In genomic region chr9:120801441-120801840, GRCh38 we compare ENCODE assay signal across 38 cellular contexts.
"Had no signal": no experiment of that assay in that cellular context is flagged by ENCODE, and none has a peak within 500 bp of the region (broad histone marks: within the 10 kb centered on the region; RNA-seq: fewer than 3 reads in every experiment).

No MANE protein-coding gene starts in this region.

- H3K4me3 ChIP-seq: adrenal gland, ascending aorta, body of pancreas, breast epithelium, cardiac muscle cell had no signal

- H3K27ac ChIP-seq: adrenal gland, ascending aorta, body of pancreas, brain microvascular endothelial cell, breast epithelium, cardiac muscle cell had no signal

- H3K4me3 Mint-ChIP-seq: activated naive CD4-positive, alpha-beta T cell treated with anti-CD3 and anti-CD28 coated beads for 36 hours; activated naive CD4-positive, alpha-beta T cell treated with anti-CD3 and anti-CD28 coated beads, Interleukin-2, amount 10 ng/mL, durations not matched to agents 7 days and 5 days; activated naive CD4-positive, alpha-beta T cell treated with anti-CD3 and anti-CD28 coated beads, Interleukin-2, amount 50 U/mL, for 24 hours; activated naive CD8-positive, alpha-beta T cell; activated naive CD8-positive, alpha-beta T cell treated with anti-CD3 and anti-CD28 coated beads for 36 hours; activated naive CD8-positive, alpha-beta T cell treated with anti-CD3 and anti-CD28 coated beads, Interleukin-2, amount 10 ng/mL, durations not matched to agents 7 days and 5 days; activated naive CD8-positive, alpha-beta T cell treated with anti-CD3 and anti-CD28 coated beads, Interleukin-2, amount 50 U/mL, for 24 hours; activated T-cell treated with anti-CD3 and anti-CD28 coated beads, Interleukin-2, amount 50 U/mL, for 24 hours; activated T-cell treated with anti-CD3 and anti-CD28 coated beads, Interleukin-2, amount 50 U/mL, for 4 hours; activated T-cell treated with anti-CD3 and anti-CD28 coated beads, Interleukin-2, amount 50 U/mL, for 72 hours; activated T-helper 1 cell treated with anti-CD3 and anti-CD28 coated beads, Interleukin-12 subunit alpha, Interleukin-12 subunit beta, Interleukin-2, Interleukin-4 antibody, amounts not matched to agents 30 ng/mL and 10 ng/mL and 1 ng/mL, durations not matched to agents 14 hours and 24 hours and 36 hours; activated T-helper 17 cell treated with anti-CD3 and anti-CD28 coated beads, Interleukin-2, amount 50 U/mL, for 72 hours; brain; central memory CD8-positive, alpha-beta T cell had no signal

- H3K4me1 Mint-ChIP-seq: activated naive CD4-positive, alpha-beta T cell treated with anti-CD3 and anti-CD28 coated beads, Interleukin-2, amount 10 ng/mL, durations not matched to agents 7 days and 5 days; activated naive CD4-positive, alpha-beta T cell treated with anti-CD3 and anti-CD28 coated beads, Interleukin-2, amount 50 U/mL, for 24 hours; activated naive CD8-positive, alpha-beta T cell treated with anti-CD3 and anti-CD28 coated beads for 36 hours; activated naive CD8-positive, alpha-beta T cell treated with anti-CD3 and anti-CD28 coated beads, Interleukin-2, amount 50 U/mL, for 24 hours; activated T-helper 17 cell treated with anti-CD3 and anti-CD28 coated beads, Interleukin-2, amount 50 U/mL, for 72 hours; brain; central memory CD8-positive, alpha-beta T cell had no signal

- H3K27me3 ChIP-seq: adrenal gland, ascending aorta, body of pancreas, brain microvascular endothelial cell, breast epithelium, cardiac muscle cell had no signal

- DNase-seq: activated effector memory CD4-positive, alpha-beta T cell treated with anti-CD3 and anti-CD28 coated beads, Interleukin-2, amount 50 U/mL, for 16 hours; activated effector memory CD4-positive, alpha-beta T cell treated with Interleukin-2 at 50 U/mL for 16 hours; activated gamma-delta T cell; activated gamma-delta T cell treated with Interleukin-2 at 50 U/mL for 16 hours; activated naive CD4-positive, alpha-beta T cell; activated naive CD4-positive, alpha-beta T cell treated with anti-CD3 and anti-CD28 coated beads for 36 hours; activated naive CD4-positive, alpha-beta T cell treated with anti-CD3 and anti-CD28 coated beads, Interleukin-2, amount 10 ng/mL, durations not matched to agents 7 days and 5 days; activated naive CD4-positive, alpha-beta T cell treated with anti-CD3 and anti-CD28 coated beads, Interleukin-2, amount 50 U/mL, for 16 hours; activated naive CD4-positive, alpha-beta T cell treated with Interleukin-2 at 50 U/mL for 16 hours; activated naive CD8-positive, alpha-beta T cell treated with anti-CD3 and anti-CD28 coated beads for 36 hours; activated naive CD8-positive, alpha-beta T cell treated with anti-CD3 and anti-CD28 coated beads, Interleukin-2, amount 10 ng/mL, durations not matched to agents 7 days and 5 days; activated naive CD8-positive, alpha-beta T cell treated with anti-CD3 and anti-CD28 coated beads, Interleukin-2, amount 50 U/mL, for 24 hours; activated T-cell treated with anti-CD3 and anti-CD28 coated beads, Interleukin-2, amount 50 U/mL, for 1 hour; activated T-cell treated with anti-CD3 and anti-CD28 coated beads, Interleukin-2, amount 50 U/mL, for 24 hours; activated T-cell treated with anti-CD3 and anti-CD28 coated beads, Interleukin-2, amount 50 U/mL, for 4 hours; activated T-cell treated with anti-CD3 and anti-CD28 coated beads, Interleukin-2, amount 50 U/mL, for 48 hours; activated T-cell treated with anti-CD3 and anti-CD28 coated beads, Interleukin-2, amount 50 U/mL, for 72 hours; adrenal gland; amniotic stem cell; amygdala; anterior cingulate cortex; aorta; body of pancreas; brain microvascular endothelial cell; caudate nucleus; central memory CD4-positive, alpha-beta T cell; cerebellar nuclear complex had no signal

- H3K9me3 Mint-ChIP-seq: activated T-helper 17 cell treated with anti-CD3 and anti-CD28 coated beads, Interleukin-2, amount 50 U/mL, for 72 hours had no signal

- H3K27me3 Mint-ChIP-seq: activated naive CD4-positive, alpha-beta T cell treated with anti-CD3 and anti-CD28 coated beads, Interleukin-2, amount 10 ng/mL, durations not matched to agents 7 days and 5 days; activated naive CD4-positive, alpha-beta T cell treated with anti-CD3 and anti-CD28 coated beads, Interleukin-2, amount 50 U/mL, for 24 hours; activated naive CD8-positive, alpha-beta T cell; activated naive CD8-positive, alpha-beta T cell treated with anti-CD3 and anti-CD28 coated beads for 36 hours; activated naive CD8-positive, alpha-beta T cell treated with anti-CD3 and anti-CD28 coated beads, Interleukin-2, amount 10 ng/mL, durations not matched to agents 7 days and 5 days; activated naive CD8-positive, alpha-beta T cell treated with anti-CD3 and anti-CD28 coated beads, Interleukin-2, amount 50 U/mL, for 24 hours; activated T-cell treated with anti-CD3 and anti-CD28 coated beads, Interleukin-2, amount 50 U/mL, for 24 hours; activated T-helper 17 cell treated with anti-CD3 and anti-CD28 coated beads, Interleukin-2, amount 50 U/mL, for 72 hours; brain; central memory CD8-positive, alpha-beta T cell had no signal

- H3K9me3 ChIP-seq: adrenal gland, ascending aorta, body of pancreas had no signal

- H3K27ac Mint-ChIP-seq: activated naive CD4-positive, alpha-beta T cell treated with anti-CD3 and anti-CD28 coated beads for 36 hours; activated naive CD4-positive, alpha-beta T cell treated with anti-CD3 and anti-CD28 coated beads, Interleukin-2, amount 10 ng/mL, durations not matched to agents 7 days and 5 days; activated naive CD4-positive, alpha-beta T cell treated with anti-CD3 and anti-CD28 coated beads, Interleukin-2, amount 50 U/mL, for 24 hours; activated naive CD4-positive, alpha-beta T cell treated with anti-CD3 and anti-CD28 coated beads, Interleukin-2, amount 50 U/mL, for 72 hours; activated naive CD8-positive, alpha-beta T cell; activated naive CD8-positive, alpha-beta T cell treated with anti-CD3 and anti-CD28 coated beads for 36 hours; activated naive CD8-positive, alpha-beta T cell treated with anti-CD3 and anti-CD28 coated beads, Interleukin-2, amount 10 ng/mL, durations not matched to agents 7 days and 5 days; activated naive CD8-positive, alpha-beta T cell treated with anti-CD3 and anti-CD28 coated beads, Interleukin-2, amount 50 U/mL, for 24 hours; activated T-cell treated with anti-CD3 and anti-CD28 coated beads, Interleukin-2, amount 50 U/mL, for 24 hours; activated T-cell treated with anti-CD3 and anti-CD28 coated beads, Interleukin-2, amount 50 U/mL, for 72 hours; activated T-helper 1 cell treated with anti-CD3 and anti-CD28 coated beads, Interleukin-12 subunit alpha, Interleukin-12 subunit beta, Interleukin-2, Interleukin-4 antibody, amounts not matched to agents 30 ng/mL and 10 ng/mL and 1 ng/mL, durations not matched to agents 14 hours and 24 hours and 36 hours; activated T-helper 2 cell treated with anti-CD3 and anti-CD28 coated beads, Interferon-gamma antibody, Interleukin-2, Interleukin-4, amounts not matched to agents 10 μg/mL and 5 μg/mL and 100 μg/mL, durations not matched to agents 14 hours and 24 hours and 36 hours; brain had no signal

- H3K4me1 ChIP-seq: adrenal gland, ascending aorta, body of pancreas, breast epithelium had no signal

- ATAC-seq: activated naive CD4-positive, alpha-beta T cell treated with anti-CD3 and anti-CD28 coated beads, Interleukin-2, amount 50 U/mL, for 72 hours; activated naive CD8-positive, alpha-beta T cell treated with anti-CD3 and anti-CD28 coated beads, Interleukin-2, amount 50 U/mL, for 24 hours; activated T-cell treated with anti-CD3 and anti-CD28 coated beads, Interleukin-2, amount 50 U/mL, for 4 hours; activated T-cell treated with anti-CD3 and anti-CD28 coated beads, Interleukin-2, amount 50 U/mL, for 72 hours; activated T-helper 17 cell treated with anti-CD3 and anti-CD28 coated beads, Interleukin-2, amount 50 U/mL, for 72 hours; body of pancreas had no signal

- H3K36me3 ChIP-seq: adrenal gland, ascending aorta, brain microvascular endothelial cell, breast epithelium, cardiac muscle cell had no signal
